In genomic region chr2:111024496-111024895, GRCh38 we compare ENCODE assay signal across 24 cellular contexts.
DNase-seq lines count a peak whose midpoint lies in the region; ATAC-seq, FAIRE-seq and TF ChIP-seq lines count a peak whose summit lies in the region.
"Had no signal": no experiment of that assay in that cellular context is flagged by ENCODE, and none has a peak within 500 bp of the region (broad histone marks: within the 10 kb centered on the region; RNA-seq: fewer than 3 reads in every experiment).

No MANE protein-coding gene starts in this region.

- peak; percentile 40 for FAIRE-seq in GM19239 (lab: Jason Lieb, UNC)
- FAIRE-seq: GM12891, HTR-8/SVneo had no signal

- H3K4me1 Mint-ChIP-seq in WTC11: peaks cover 8% of the 10 kb centered on the region

- H3K27ac Mint-ChIP-seq in WTC11: no peak overlapping the region
- H3K27ac Mint-ChIP-seq: CD4-positive, alpha-beta T cell had no signal

- peaks cover 4% of the 10 kb centered on the region for H3K9me3 Mint-ChIP-seq in WTC11

- CTCF ChIA-PET in WTC11 (lab: Charles Lee): interaction anchor here (0.6 kb wide), 1 partner anchor 110 kb away, joined by 3 read pairs; no protein-coding TSS in a partner anchor

- TF ChIP-seq CTCF in WTC11 (IDR thresholded peaks at IDR 0.05) (no peak), neutrophil (IDR thresholded peaks at IDR 0.05) (no peak)

- H3K27ac ChIP-seq in neutrophil: peak overlapping the region; percentile 93
- H3K27ac ChIP-seq: GM23248, KMS-11 had no signal

- peak; percentile 59 for DNase-seq in DMS53 (lab: John Stamatoyannopoulos, UW)
- DNase-seq in GM19239 (ENCODE audit: insufficient read length, low spot score): no peak
- no peak for DNase-seq in WTC11 (ENCODE audit: low spot score)
- no peak for DNase-seq in DMS 273 (lab: John Stamatoyannopoulos, UW; ENCODE audit: unreplicated experiment)
- DNase-seq in left cardiac atrium: no peak
- no peak for DNase-seq in cardiac septum (ENCODE audit: low spot score)
- DNase-seq: CD4-positive, alpha-beta T cell; COR-L47; DMS 273 treated with DMSO at 0.1 percent for 48 hours; GM23248; IMR-90; MV-4-11; NCI-H1105 treated with DMSO at 0.1 percent for 48 hours; NCI-H1694; NCI-H2081 treated with DMSO at 0.1 percent for 48 hours; NCI-H524; PC-3; SHP77; SW 1271 had no signal

- no peak overlapping the region for H3K4me3 Mint-ChIP-seq in WTC11
- H3K4me3 Mint-ChIP-seq: CD4-positive, alpha-beta T cell had no signal

- no peaks in the 10 kb centered on the region for H3K27me3 ChIP-seq in neutrophil

- peaks cover 68% of the 10 kb centered on the region in 2 experiments for H3K4me1 ChIP-seq in neutrophil (ENCODE audit: control insufficient read depth in 1 of 2, insufficient read depth in 1 of 2, low read depth in 1 of 2, low read length in 1 of 2)

- peak; percentile 20; the same call in 1 of the 2 replicates for ATAC-seq in WTC11
- no peak for ATAC-seq in left cardiac atrium
- ATAC-seq: HCT116, PC-3 had no signal

- intact Hi-C loops in left cardiac atrium (cut with DNase I): no loop called here
- intact Hi-C loops in cardiac septum (cut with DNase I): no loop called here

- H3K27me3 Mint-ChIP-seq in WTC11 (ENCODE audit: low read depth): no peaks in the 10 kb centered on the region

- peak overlapping the region in 1 of 2 experiments; percentile 66 for H3K4me3 ChIP-seq in neutrophil (ENCODE audit: low read depth in 1 of 2, low read length in 1 of 2)
- H3K4me3 ChIP-seq: GM23248 had no signal

- H3K9me3 ChIP-seq in neutrophil: no peaks in the 10 kb centered on the region

- no peaks in the 10 kb centered on the region for H3K36me3 ChIP-seq in neutrophil

- POLR2A ChIA-PET in WTC11 (lab: Charles Lee): no interaction called here

- peaks cover 6% of the 10 kb centered on the region for H3K36me3 Mint-ChIP-seq in WTC11

TF ChIP-seq in WTC11, 78 proteins besides CTCF, POLR2A, EP300 and RAD21 (continues in another document):
- TF ChIP-seq ZBTB43 (CRISPR knock-in tag; IDR thresholded peaks at IDR 0.05): no peak
- no peak for TF ChIP-seq SMAD4 (CRISPR knock-in tag; IDR thresholded peaks at IDR 0.05)
- TF ChIP-seq AR (CRISPR knock-in tag; IDR thresholded peaks at IDR 0.05): no peak
- no peak for TF ChIP-seq ZNF317 (CRISPR knock-in tag; IDR thresholded peaks at IDR 0.05; ENCODE audit: borderline replicate concordance, low read depth)
- no peak for TF ChIP-seq ZNF396 (CRISPR knock-in tag; IDR thresholded peaks at IDR 0.05; ENCODE audit: borderline replicate concordance)
- TF ChIP-seq SOX15 (CRISPR knock-in tag; IDR thresholded peaks at IDR 0.05): no peak
- no peak for TF ChIP-seq MAX (CRISPR knock-in tag; IDR thresholded peaks at IDR 0.05)
- no peak for TF ChIP-seq CREM (CRISPR knock-in tag; IDR thresholded peaks at IDR 0.05)
- TF ChIP-seq GRHL2 (CRISPR knock-in tag; IDR thresholded peaks at IDR 0.05; ENCODE audit: insufficient replicate concordance, severe bottlenecking): no peak
- no peak for TF ChIP-seq HMGXB4 (CRISPR knock-in tag; IDR thresholded peaks at IDR 0.05)
- TF ChIP-seq ZNF671 (CRISPR knock-in tag; IDR thresholded peaks at IDR 0.05): no peak
- no peak for TF ChIP-seq TP53 (CRISPR knock-in tag; IDR thresholded peaks at IDR 0.05)
- TF ChIP-seq IRF1 (CRISPR knock-in tag; IDR thresholded peaks at IDR 0.05): no peak
- TF ChIP-seq AFF4 (CRISPR knock-in tag; IDR thresholded peaks at IDR 0.05; ENCODE audit: borderline replicate concordance): no peak
- TF ChIP-seq HMGA2 (CRISPR knock-in tag; IDR thresholded peaks at IDR 0.05): no peak
